Comparison of ENCODE assay signal across 19 cellular contexts in the genomic region with DNA sequence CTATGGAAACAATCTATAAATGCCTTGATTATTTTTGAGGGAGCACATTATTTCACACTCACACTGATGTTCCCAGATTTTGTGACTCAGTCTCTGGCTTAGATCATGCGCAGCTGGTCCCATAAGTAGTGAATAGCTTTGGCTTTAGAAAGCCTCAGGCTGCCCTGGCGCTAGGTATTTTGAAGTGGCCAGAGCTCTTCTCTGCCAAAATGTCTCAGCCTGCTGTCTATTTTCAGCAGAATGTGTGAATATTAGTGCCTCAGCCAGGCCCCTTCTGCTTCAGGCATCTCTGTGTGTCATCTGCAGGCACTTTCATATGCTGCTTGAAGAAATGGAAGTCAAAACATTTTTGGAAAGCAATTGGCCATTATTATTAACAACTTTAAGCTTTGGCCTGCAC.
DNase-seq lines count a peak whose midpoint lies in the region; ATAC-seq and TF ChIP-seq lines count a peak whose summit lies in the region.
"Had no signal": no experiment of that assay in that cellular context is flagged by ENCODE, and none has a peak within 500 bp of the region (broad histone marks: within the 10 kb centered on the region; RNA-seq: fewer than 3 reads in every experiment).

No MANE protein-coding gene starts in this region.

- H3K36me3 ChIP-seq in mammary epithelial cell (ENCODE audit: insufficient read depth, low read length) (no peaks in the 10 kb centered on the region), left ventricle myocardium inferior (no peaks in the 10 kb centered on the region)
- H3K36me3 ChIP-seq: WERI-Rb-1 had no signal

- H3K79me2 ChIP-seq in mammary epithelial cell (ENCODE audit: insufficient read depth, low read length) = no peaks in the 10 kb centered on the region

- no peak overlapping the region for H3K4me3 ChIP-seq in mammary epithelial cell (replicated peaks in 1 of 3; ENCODE audit: insufficient read depth in 1 of 3, low read depth in 2 of 3, low read length in 3 of 3)
- no peak overlapping the region for H3K4me3 ChIP-seq in left ventricle myocardium inferior
- H3K4me3 ChIP-seq: psoas muscle, SK-N-MC had no signal

- H4K20me1 ChIP-seq in mammary epithelial cell (ENCODE audit: insufficient read depth, low read length) = no peaks in the 10 kb centered on the region

- no peak for ATAC-seq in left colon
- ATAC-seq: activated CD8-positive, alpha-beta memory T cell treated with anti-CD3 and anti-CD28 coated beads, Interleukin-2, amount 10 ng/mL, durations not matched to agents 7 days and 5 days; psoas muscle had no signal

- in situ Hi-C loops in mammary epithelial cell (cut with MboI; ENCODE audit: low sequenced_read_pairs in 2 of 2) = no loop called here

- no peak overlapping the region for H3K9ac ChIP-seq in mammary epithelial cell (ENCODE audit: insufficient read depth, low read length)
- H3K9ac ChIP-seq: KMS-11 had no signal

- no peak for TF ChIP-seq CTCF in mammary epithelial cell (conservative IDR thresholded peaks at IDR 0.05 in 1 of 2, IDR thresholded peaks at IDR 0.05 in 1 of 2; ENCODE audit: extremely low read depth in 1 of 2, insufficient read depth in 1 of 2, low read depth in 1 of 2, low read length in 2 of 2)
- no peak for TF ChIP-seq CTCF in left ventricle myocardium inferior (IDR thresholded peaks at IDR 0.05; ENCODE audit: borderline replicate concordance)

- no peak overlapping the region for H3K27ac ChIP-seq in mammary epithelial cell (ENCODE audit: insufficient read depth, low read depth, low read length)
- no peak overlapping the region for H3K27ac ChIP-seq in left ventricle myocardium inferior (replicated peaks)
- H3K27ac ChIP-seq: KMS-11, psoas muscle, SK-N-MC, WERI-Rb-1 had no signal

- WGBS in mammary epithelial cell (ENCODE audit: low coverage, missing lambda C conversion rate) = 4% methylated on average over 2 of the region's 2 CpGs

- peak overlapping the region; percentile 82 for H2AFZ ChIP-seq in mammary epithelial cell (ENCODE audit: low read depth, low read length)

- CTCF ChIA-PET in mammary epithelial cell (lab: Charles Lee; ENCODE audit: low non-redundant PET) = no interaction called here

- DNase-seq in AG08396 (ENCODE audit: low spot score) (peak; percentile 21), M059J (ENCODE audit: low read depth) (peak; percentile 71), mammary epithelial cell (peak; percentile 42), left ventricle myocardium inferior (peak; percentile 40), left colon (no peak), NCI-H69 (lab: John Stamatoyannopoulos, UW) (no peak), activated T-cell treated with anti-CD3 and anti-CD28 coated beads for 4 hours (no peak)
- no peak for DNase-seq in activated CD8-positive, alpha-beta memory T cell treated with anti-CD3 and anti-CD28 coated beads for 24 hours
- DNase-seq: activated CD8-positive, alpha-beta memory T cell treated with anti-CD3 and anti-CD28 coated beads, Interleukin-2, amount 10 ng/mL, durations not matched to agents 7 days and 5 days; activated naive CD4-positive, alpha-beta T cell treated with anti-CD3 and anti-CD28 coated beads for 36 hours; erythroblast; NCI-H187 treated with DMSO at 0.1 percent for 48 hours; NK-92 treated with Interleukin-12 subunit alpha and Interleukin-12 subunit beta, amount 100 ng/mL, for 24 hours; stimulated activated CD4-positive, alpha-beta T cell treated with anti-CD3 and anti-CD28 coated beads, Interleukin-1b, Interleukin-23, amount 100 ng/mL, for 48 hours; trophoblast cell; WERI-Rb-1 had no signal

- dilution Hi-C loops in mammary epithelial cell (cut with HindIII; ENCODE audit: low sequenced_read_pairs) = no loop called here

- intact Hi-C loops in mammary epithelial cell (cut with micrococcal nuclease) (loop anchor here (10.0 kb wide), 1 partner anchor 93 kb away; no protein-coding TSS in a partner anchor), left ventricle myocardium inferior (cut with micrococcal nuclease) (no loop called here), left colon (cut with DNase I, micrococcal nuclease) (no loop called here)

- no peaks in the 10 kb centered on the region for H3K9me3 ChIP-seq in mammary epithelial cell (replicated peaks; ENCODE audit: insufficient read depth, low read length)
- no peaks in the 10 kb centered on the region for H3K9me3 ChIP-seq in left ventricle myocardium inferior (replicated peaks)
- H3K9me3 ChIP-seq: psoas muscle had no signal

- H3K27me3 ChIP-seq in mammary epithelial cell (ENCODE audit: insufficient read depth, low read length) (no peaks in the 10 kb centered on the region), left ventricle myocardium inferior (ENCODE audit: low read depth) (no peaks in the 10 kb centered on the region)

- H3K4me1 ChIP-seq in mammary epithelial cell (ENCODE audit: insufficient read depth, low read length) = peaks cover 21% of the 10 kb centered on the region
- peaks cover 19% of the 10 kb centered on the region for H3K4me1 ChIP-seq in left ventricle myocardium inferior
- H3K4me1 ChIP-seq: psoas muscle had no signal

- BruUV-seq in mammary epithelial cell (replicated peaks; lab: Mats Ljungman, UMichigan) = no TSS peak

- peak overlapping the region; percentile 8 for H3K4me2 ChIP-seq in mammary epithelial cell (ENCODE audit: insufficient read depth, low read depth, low read length)
- H3K4me2 ChIP-seq: KMS-11 had no signal

Comparison
In these comparisons a context has a peak if more than half of its experiments do, and no peak if none do; other contexts are left out.
1. DNase-seq: peak in AG08396 (single experiment), M059J (single experiment), mammary epithelial cell (single experiment) and left ventricle myocardium inferior (single experiment); none in left colon (0 of 2), NCI-H69 (single experiment), activated CD8-positive, alpha-beta memory T cell treated with anti-CD3 and anti-CD28 coated beads for 24 hours (single experiment) and activated T-cell treated with anti-CD3 and anti-CD28 coated beads for 4 hours (single experiment).